Comparison of ENCODE assay signal across 1 cellular context in the genomic region with DNA sequence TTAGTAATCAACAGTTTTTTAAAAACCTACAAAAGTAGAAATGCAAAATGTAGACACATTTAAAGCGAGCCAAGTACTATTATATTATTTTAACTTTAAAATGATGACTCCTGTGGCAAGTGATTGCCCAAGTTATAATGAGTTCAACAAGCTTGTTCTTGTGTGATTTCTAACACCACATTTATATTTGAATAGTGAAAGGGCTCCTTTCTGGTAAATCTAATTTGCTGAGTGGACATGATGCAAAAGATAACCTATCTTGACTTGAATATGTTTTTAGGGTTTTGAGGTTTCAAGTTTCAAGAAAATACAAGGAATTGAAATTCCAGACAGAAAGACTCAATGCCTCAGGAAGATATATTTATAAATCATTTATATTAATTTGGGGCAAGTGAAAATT.
TF ChIP-seq lines count a peak whose summit lies in the region.

No MANE protein-coding gene starts in this region.

TF ChIP-seq in HepG2, 621 proteins besides CTCF, POLR2A, EP300 and RAD21:
- TF ChIP-seq ZNF550 (CRISPR knock-in tag; IDR thresholded peaks at IDR 0.05; ENCODE audit: borderline replicate concordance) (no peak), ZNF367 (CRISPR knock-in tag; IDR thresholded peaks at IDR 0.05; ENCODE audit: borderline replicate concordance) (no peak), KDM5B (CRISPR knock-in tag; IDR thresholded peaks at IDR 0.05; ENCODE audit: borderline replicate concordance) (no peak), ZNF17 (CRISPR knock-in tag; IDR thresholded peaks at IDR 0.05) (no peak), MAFK (conservative IDR thresholded peaks at IDR 0.05 in 1 of 2, IDR thresholded peaks at IDR 0.05 in 1 of 2; ENCODE audit: low read length in 2 of 2) (peak; percentile 32 to 60; a peak in 3 of 4 replicates), REPIN1 (CRISPR knock-in tag; IDR thresholded peaks at IDR 0.05; ENCODE audit: borderline replicate concordance, low read depth) (no peak), MAFF (IDR thresholded peaks at IDR 0.05; ENCODE audit: low read depth, low read length) (peak; percentile 24; the same call in 1 of the 2 replicates)
